Comparison of ENCODE assay signal across 32 cellular contexts in the genomic region with DNA sequence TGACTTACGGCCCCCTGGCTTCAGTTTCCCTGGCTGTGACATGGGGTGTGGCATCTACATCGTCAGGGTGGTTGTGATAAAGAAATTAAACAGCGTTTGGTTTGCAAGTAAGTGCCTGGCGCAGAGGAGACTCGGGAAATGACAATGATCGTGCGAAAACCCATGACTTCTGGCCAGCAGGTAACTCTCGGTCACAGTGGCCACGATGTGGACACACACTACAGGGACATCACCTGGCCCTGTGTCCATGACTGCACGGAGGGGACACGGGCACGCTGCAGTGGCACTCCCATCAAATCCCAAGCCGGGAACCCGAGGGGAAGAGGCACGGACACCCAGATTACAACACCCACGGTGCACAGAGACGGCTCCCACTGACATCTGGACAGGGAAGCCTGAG. TPM values are rescaled to one million over a fixed set of nuclear protein-coding genes. Genes with fewer than 3 reads are reported as not detected.
"Had no signal": no experiment of that assay in that cellular context is flagged by ENCODE, and none has a peak within 500 bp of the region (broad histone marks: within the 10 kb centered on the region; RNA-seq: fewer than 3 reads in every experiment).

No MANE protein-coding gene starts in this region.

- H3K27me3 ChIP-seq: adrenal gland, body of pancreas, colonic mucosa, dorsolateral prefrontal cortex, esophagus muscularis mucosa, foreskin keratinocyte, gastrocnemius medialis had no signal

- H3K27me3 Mint-ChIP-seq: activated CD4-positive, alpha-beta memory T cell treated with anti-CD3 and anti-CD28 coated beads for 36 hours; activated CD4-positive, alpha-beta T cell treated with anti-CD3 and anti-CD28 coated beads for 36 hours; activated CD4-positive, alpha-beta T cell treated with anti-CD3 and anti-CD28 coated beads, Interleukin-2, amount 10 ng/mL, durations not matched to agents 24 days and 14 days; activated CD8-positive, alpha-beta memory T cell treated with anti-CD3 and anti-CD28 coated beads, Interleukin-2, amount 10 ng/mL, durations not matched to agents 7 days and 5 days; activated naive CD4-positive, alpha-beta T cell treated with anti-CD3 and anti-CD28 coated beads, Interleukin-2, amount 50 U/mL, for 24 hours; activated naive CD8-positive, alpha-beta T cell treated with anti-CD3 and anti-CD28 coated beads for 36 hours; activated naive CD8-positive, alpha-beta T cell treated with anti-CD3 and anti-CD28 coated beads, Interleukin-2, amount 50 U/mL, for 24 hours had no signal

- H3K4me3 ChIP-seq: adrenal gland, body of pancreas, colonic mucosa, dorsolateral prefrontal cortex, esophagus muscularis mucosa, gastrocnemius medialis had no signal

- H3K36me3 ChIP-seq: adrenal gland, colonic mucosa, gastrocnemius medialis had no signal

- H3K27ac ChIP-seq: adrenal gland, body of pancreas, colonic mucosa, esophagus muscularis mucosa, foreskin keratinocyte, gastrocnemius medialis had no signal

- ATAC-seq: activated CD4-positive, alpha-beta T cell treated with anti-CD3 and anti-CD28 coated beads for 36 hours; activated CD8-positive, alpha-beta memory T cell treated with anti-CD3 and anti-CD28 coated beads, Interleukin-2, amount 10 ng/mL, durations not matched to agents 7 days and 5 days; activated CD8-positive, alpha-beta T cell treated with anti-CD3 and anti-CD28 coated beads, Interleukin-2, amount 10 ng/mL, durations not matched to agents 7 days and 5 days; activated naive CD8-positive, alpha-beta T cell treated with anti-CD3 and anti-CD28 coated beads, Interleukin-2, amount 50 U/mL, for 24 hours; body of pancreas; foreskin keratinocyte; gastrocnemius medialis had no signal

- H3K27ac Mint-ChIP-seq: activated CD4-positive, alpha-beta memory T cell treated with anti-CD3 and anti-CD28 coated beads for 36 hours; activated CD4-positive, alpha-beta T cell treated with anti-CD3 and anti-CD28 coated beads for 36 hours; activated CD4-positive, alpha-beta T cell treated with anti-CD3 and anti-CD28 coated beads, Interleukin-2, amount 10 ng/mL, durations not matched to agents 24 days and 14 days; activated CD8-positive, alpha-beta memory T cell treated with anti-CD3 and anti-CD28 coated beads, Interleukin-2, amount 10 ng/mL, durations not matched to agents 7 days and 5 days; activated CD8-positive, alpha-beta T cell treated with anti-CD3 and anti-CD28 coated beads, Interleukin-2, amount 10 ng/mL, durations not matched to agents 7 days and 5 days; activated naive CD4-positive, alpha-beta T cell treated with anti-CD3 and anti-CD28 coated beads for 36 hours; activated naive CD4-positive, alpha-beta T cell treated with anti-CD3 and anti-CD28 coated beads, Interleukin-2, amount 50 U/mL, for 24 hours; activated naive CD8-positive, alpha-beta T cell treated with anti-CD3 and anti-CD28 coated beads for 36 hours; activated naive CD8-positive, alpha-beta T cell treated with anti-CD3 and anti-CD28 coated beads, Interleukin-2, amount 50 U/mL, for 24 hours; activated T-helper 1 cell treated with anti-CD3 and anti-CD28 coated beads, Interleukin-12 subunit alpha, Interleukin-12 subunit beta, Interleukin-2, Interleukin-4 antibody, amounts not matched to agents 30 ng/mL and 10 ng/mL and 1 ng/mL, durations not matched to agents 14 hours and 24 hours and 36 hours; activated T-helper 2 cell treated with anti-CD3 and anti-CD28 coated beads, Interferon-gamma antibody, Interleukin-2, Interleukin-4, amounts not matched to agents 10 μg/mL and 5 μg/mL and 100 μg/mL, durations not matched to agents 14 hours and 24 hours and 36 hours had no signal

- H3K4me1 ChIP-seq: adrenal gland, body of pancreas, colonic mucosa, foreskin keratinocyte, gastrocnemius medialis had no signal

- H3K9me3 Mint-ChIP-seq: activated CD4-positive, alpha-beta memory T cell treated with anti-CD3 and anti-CD28 coated beads for 36 hours; activated CD4-positive, alpha-beta T cell treated with anti-CD3 and anti-CD28 coated beads, Interleukin-2, amount 10 ng/mL, durations not matched to agents 24 days and 14 days; activated naive CD4-positive, alpha-beta T cell treated with anti-CD3 and anti-CD28 coated beads for 36 hours; activated naive CD4-positive, alpha-beta T cell treated with anti-CD3 and anti-CD28 coated beads, Interleukin-2, amount 50 U/mL, for 24 hours; activated naive CD8-positive, alpha-beta T cell treated with anti-CD3 and anti-CD28 coated beads for 36 hours; activated naive CD8-positive, alpha-beta T cell treated with anti-CD3 and anti-CD28 coated beads, Interleukin-2, amount 50 U/mL, for 24 hours; activated T-helper 1 cell treated with anti-CD3 and anti-CD28 coated beads, Interleukin-12 subunit alpha, Interleukin-12 subunit beta, Interleukin-2, Interleukin-4 antibody, amounts not matched to agents 30 ng/mL and 10 ng/mL and 1 ng/mL, durations not matched to agents 14 hours and 24 hours and 36 hours; activated T-helper 2 cell treated with anti-CD3 and anti-CD28 coated beads, Interferon-gamma antibody, Interleukin-2, Interleukin-4, amounts not matched to agents 10 μg/mL and 5 μg/mL and 100 μg/mL, durations not matched to agents 14 hours and 24 hours and 36 hours had no signal

- H3K4me3 Mint-ChIP-seq: activated CD4-positive, alpha-beta memory T cell treated with anti-CD3 and anti-CD28 coated beads for 36 hours; activated CD4-positive, alpha-beta T cell treated with anti-CD3 and anti-CD28 coated beads for 36 hours; activated CD4-positive, alpha-beta T cell treated with anti-CD3 and anti-CD28 coated beads, Interleukin-2, amount 10 ng/mL, durations not matched to agents 24 days and 14 days; activated CD8-positive, alpha-beta memory T cell treated with anti-CD3 and anti-CD28 coated beads, Interleukin-2, amount 10 ng/mL, durations not matched to agents 7 days and 5 days; activated CD8-positive, alpha-beta T cell treated with anti-CD3 and anti-CD28 coated beads, Interleukin-2, amount 10 ng/mL, durations not matched to agents 7 days and 5 days; activated naive CD4-positive, alpha-beta T cell treated with anti-CD3 and anti-CD28 coated beads for 36 hours; activated naive CD4-positive, alpha-beta T cell treated with anti-CD3 and anti-CD28 coated beads, Interleukin-2, amount 50 U/mL, for 24 hours; activated naive CD8-positive, alpha-beta T cell treated with anti-CD3 and anti-CD28 coated beads for 36 hours; activated naive CD8-positive, alpha-beta T cell treated with anti-CD3 and anti-CD28 coated beads, Interleukin-2, amount 50 U/mL, for 24 hours; activated T-helper 1 cell treated with anti-CD3 and anti-CD28 coated beads, Interleukin-12 subunit alpha, Interleukin-12 subunit beta, Interleukin-2, Interleukin-4 antibody, amounts not matched to agents 30 ng/mL and 10 ng/mL and 1 ng/mL, durations not matched to agents 14 hours and 24 hours and 36 hours had no signal

- DNase-seq: activated CD4-positive, alpha-beta memory T cell treated with anti-CD3 and anti-CD28 coated beads for 36 hours; activated CD4-positive, alpha-beta T cell treated with anti-CD3 and anti-CD28 coated beads for 36 hours; activated CD4-positive, alpha-beta T cell treated with anti-CD3 and anti-CD28 coated beads, Interleukin-2, amount 10 ng/mL, durations not matched to agents 24 days and 14 days; activated CD4-positive, CD25-positive, alpha-beta regulatory T cell; activated CD4-positive, CD25-positive, alpha-beta regulatory T cell treated with anti-CD3 and anti-CD28 coated beads, Interleukin-2, amount 50 U/mL, for 72 hours; activated CD8-positive, alpha-beta memory T cell treated with anti-CD3 and anti-CD28 coated beads, Interleukin-2, amount 10 ng/mL, durations not matched to agents 7 days and 5 days; activated CD8-positive, alpha-beta memory T cell treated with anti-CD3 and anti-CD28 coated beads, Interleukin-2, amount 50 U/mL, for 4 hours; activated CD8-positive, alpha-beta T cell treated with anti-CD3 and anti-CD28 coated beads, Interleukin-2, amount 10 ng/mL, durations not matched to agents 7 days and 5 days; activated naive CD4-positive, alpha-beta T cell treated with anti-CD3 and anti-CD28 coated beads for 36 hours; activated naive CD8-positive, alpha-beta T cell treated with anti-CD3 and anti-CD28 coated beads for 36 hours; activated naive CD8-positive, alpha-beta T cell treated with anti-CD3 and anti-CD28 coated beads, Interleukin-2, amount 50 U/mL, for 24 hours; activated T-cell treated with anti-CD3 and anti-CD28 coated beads, Interleukin-2, amount 50 U/mL, for 1 hour; activated T-cell treated with anti-CD3 and anti-CD28 coated beads, Interleukin-2, amount 50 U/mL, for 48 hours; adrenal gland; amygdala; body of pancreas; central memory CD4-positive, alpha-beta T cell; cerebellar nuclear complex; colonic mucosa; effector memory CD4-positive, alpha-beta T cell; erythroblast; foreskin keratinocyte; gastrocnemius medialis; T-helper 2 cell had no signal

- H3K9me3 ChIP-seq: adrenal gland, body of pancreas, colonic mucosa, esophagus muscularis mucosa, gastrocnemius medialis had no signal

- H3K36me3 Mint-ChIP-seq: activated CD4-positive, alpha-beta memory T cell treated with anti-CD3 and anti-CD28 coated beads for 36 hours; activated CD8-positive, alpha-beta memory T cell treated with anti-CD3 and anti-CD28 coated beads, Interleukin-2, amount 10 ng/mL, durations not matched to agents 7 days and 5 days; activated naive CD4-positive, alpha-beta T cell treated with anti-CD3 and anti-CD28 coated beads, Interleukin-2, amount 50 U/mL, for 24 hours; activated naive CD8-positive, alpha-beta T cell treated with anti-CD3 and anti-CD28 coated beads for 36 hours had no signal

- H3K4me1 Mint-ChIP-seq: activated CD8-positive, alpha-beta memory T cell treated with anti-CD3 and anti-CD28 coated beads, Interleukin-2, amount 10 ng/mL, durations not matched to agents 7 days and 5 days; activated naive CD8-positive, alpha-beta T cell treated with anti-CD3 and anti-CD28 coated beads for 36 hours had no signal

RNA-seq across cellular contexts. Expression of a gene that starts 28.7 kb away (rescaled TPM):
- total RNA-seq: activated CD4-positive, alpha-beta memory T cell treated with anti-CD3 and anti-CD28 coated beads for 36 hours; activated CD4-positive, alpha-beta T cell treated with anti-CD3 and anti-CD28 coated beads for 36 hours; activated CD4-positive, alpha-beta T cell treated with anti-CD3 and anti-CD28 coated beads, Interleukin-2, amount 10 ng/mL, durations not matched to agents 24 days and 14 days; activated CD8-positive, alpha-beta memory T cell treated with anti-CD3 and anti-CD28 coated beads for 36 hours; activated naive CD4-positive, alpha-beta T cell treated with anti-CD3 and anti-CD28 coated beads for 36 hours; activated T-helper 1 cell treated with anti-CD3 and anti-CD28 coated beads, Interleukin-12 subunit alpha, Interleukin-12 subunit beta, Interleukin-2, Interleukin-4 antibody, amounts not matched to agents 30 ng/mL and 10 ng/mL and 1 ng/mL, durations not matched to agents 14 hours and 24 hours and 36 hours; activated T-helper 2 cell treated with anti-CD3 and anti-CD28 coated beads, Interferon-gamma antibody, Interleukin-2, Interleukin-4, amounts not matched to agents 10 μg/mL and 5 μg/mL and 100 μg/mL, durations not matched to agents 14 hours and 24 hours and 36 hours; adrenal gland; foreskin keratinocyte; glomerular endothelial cell; T-helper 1 cell treated with Interleukin-12 subunit alpha and Interleukin-12 subunit beta and Interleukin-4 antibody, amounts not matched to agents 30 ng/mL and 1 ng/mL, for 36 hours had no signal
- polyA plus RNA-seq: foreskin keratinocyte had no signal
